ENCODE assay signal across 23 cellular contexts in genomic region chr5:105868038-105868775, GRCh38.
DNase-seq lines count a peak whose midpoint lies in the region; ATAC-seq, FAIRE-seq and TF ChIP-seq lines count a peak whose summit lies in the region.
"Had no signal": no experiment of that assay in that cellular context is flagged by ENCODE, and none has a peak within 500 bp of the region (broad histone marks: within the 10 kb centered on the region; RNA-seq: fewer than 3 reads in every experiment).

No MANE protein-coding gene starts in this region.

- no peak overlapping the region for H2AFZ ChIP-seq in K562 (ENCODE audit: low read depth, low read length)

- H3K4me3 ChIP-seq in K562, result no peak overlapping the region
- H3K4me3 ChIP-seq: adrenal gland, psoas muscle, SK-N-MC had no signal

- H3K36me3 Mint-ChIP-seq in natural killer cell treated with Interleukin-12 subunit alpha and Interleukin-12 subunit beta and Interleukin-15 and Interleukin-18, amount 100 ng/mL, for 72 hours, result peaks cover 5% of the 10 kb centered on the region

- H3K4me1 ChIP-seq in K562 (replicated peaks in 1 of 2; ENCODE audit: control insufficient read depth in 2 of 2, insufficient read depth in 2 of 2, low read length in 2 of 2), result no peaks in the 10 kb centered on the region
- H3K4me1 ChIP-seq: adrenal gland, BE2C, psoas muscle had no signal

- H3K9me1 ChIP-seq in K562 (ENCODE audit: control insufficient read depth, insufficient read depth, low read length), result no peaks in the 10 kb centered on the region

- H4K20me1 ChIP-seq in K562 (replicated peaks; ENCODE audit: control insufficient read depth, insufficient read depth, low read length), result no peaks in the 10 kb centered on the region

- in situ Hi-C loops in K562 (cut with MboI), result no loop called here

- no peaks in the 10 kb centered on the region for H3K27me3 Mint-ChIP-seq in natural killer cell treated with Interleukin-12 subunit alpha and Interleukin-12 subunit beta and Interleukin-15 and Interleukin-18, amount 100 ng/mL, for 72 hours
- H3K27me3 Mint-ChIP-seq: activated CD4-positive, alpha-beta T cell treated with anti-CD3 and anti-CD28 coated beads for 36 hours had no signal

- ATAC-seq in K562 (0 out of 3 replicates have a peak, but pooled peaks have one; percentile 28), GM19463 (IDR thresholded peaks at IDR 0.05; ENCODE audit: unreplicated experiment) (no peak), GM18858 (IDR thresholded peaks at IDR 0.05; ENCODE audit: unreplicated experiment) (no peak)
- no peak for ATAC-seq in natural killer cell treated with Interleukin-12 subunit alpha and Interleukin-12 subunit beta and Interleukin-15 and Interleukin-18, amount 100 ng/mL, for 72 hours
- ATAC-seq: activated CD4-positive, alpha-beta T cell treated with anti-CD3 and anti-CD28 coated beads for 36 hours; PC-3; psoas muscle had no signal

- no peak for TF ChIP-seq EP300 in K562 (IDR thresholded peaks at IDR 0.05; ENCODE audit: low read length)

- H3K27ac ChIP-seq in K562 (ENCODE audit: extremely low read depth, low read depth, low read length), result no peak overlapping the region
- H3K27ac ChIP-seq: adrenal gland, psoas muscle, SK-N-MC had no signal

- no TSS peak for BruUV-seq in K562 (replicated peaks; lab: Mats Ljungman, UMichigan)

- POLR2A ChIA-PET in K562 (lab: Yijun Ruan, JAX), result no interaction called here

- DNase-seq in DMS 273 (lab: John Stamatoyannopoulos, UW; ENCODE audit: unreplicated experiment), result peak; percentile 85
- DNase-seq in NCI-H2029 (lab: John Stamatoyannopoulos, UW), result peak; percentile 6
- DNase-seq in K562 (ENCODE audit: extremely low read depth in 1 of 4, low spot score in 3 of 4), result no peak
- peak; percentile 4 for DNase-seq in iris pigment epithelial cell (ENCODE audit: low read depth)
- DNase-seq in natural killer cell treated with Interleukin-12 subunit alpha and Interleukin-12 subunit beta and Interleukin-15 and Interleukin-18, amount 100 ng/mL, for 72 hours (ENCODE audit: low spot score), result no peak
- DNase-seq: activated CD4-positive, alpha-beta T cell treated with anti-CD3 and anti-CD28 coated beads for 36 hours; activated effector memory CD4-positive, alpha-beta T cell treated with anti-CD3 and anti-CD28 coated beads, Interleukin-2, amount 50 U/mL, for 16 hours; adrenal gland; BE2C; effector memory CD4-positive, alpha-beta T cell; GF-D8; hypothalamus; Karpas-422; NCI-H1417; NCI-H345; nephron progenitor cell; PC-3; psoas muscle had no signal

- H3K27me3 ChIP-seq in K562 (ENCODE audit: control insufficient read depth in 2 of 2, insufficient read depth in 2 of 2, low read length in 2 of 2), result no peaks in the 10 kb centered on the region
- H3K27me3 ChIP-seq: adrenal gland, BE2C had no signal

- H3K4me2 ChIP-seq in K562 (ENCODE audit: insufficient read depth, low read length), result no peak overlapping the region

- TF ChIP-seq POLR2A in K562 (conservative IDR thresholded peaks at IDR 0.05), result no peak

- H3K4me1 Mint-ChIP-seq in natural killer cell treated with Interleukin-12 subunit alpha and Interleukin-12 subunit beta and Interleukin-15 and Interleukin-18, amount 100 ng/mL, for 72 hours (ENCODE audit: low read depth in 2 of 2), result no peaks in the 10 kb centered on the region
- H3K4me1 Mint-ChIP-seq: activated CD4-positive, alpha-beta T cell treated with anti-CD3 and anti-CD28 coated beads for 36 hours; nephron progenitor cell had no signal

- TF ChIP-seq CTCF in K562 (IDR thresholded peaks at IDR 0.05 in 2 of 3, conservative IDR thresholded peaks at IDR 0.05 in 1 of 3; ENCODE audit: insufficient read depth in 2 of 3, low read depth in 1 of 3, low read length in 3 of 3), result no peak

- FAIRE-seq in K562 (lab: Jason Lieb, UNC), result no peak
- FAIRE-seq: D721Med, GM12892 had no signal

- H3K9me3 Mint-ChIP-seq in natural killer cell treated with Interleukin-12 subunit alpha and Interleukin-12 subunit beta and Interleukin-15 and Interleukin-18, amount 100 ng/mL, for 72 hours, result peaks cover 21% of the 10 kb centered on the region

- H3K27ac Mint-ChIP-seq in natural killer cell treated with Interleukin-12 subunit alpha and Interleukin-12 subunit beta and Interleukin-15 and Interleukin-18, amount 100 ng/mL, for 72 hours, result no peak overlapping the region
- H3K27ac Mint-ChIP-seq: activated CD4-positive, alpha-beta T cell treated with anti-CD3 and anti-CD28 coated beads for 36 hours; nephron progenitor cell had no signal

- H3K9ac ChIP-seq in K562 (ENCODE audit: insufficient read depth in 1 of 2, low read depth in 2 of 2, low read length in 2 of 2), result no peak overlapping the region

- no peak overlapping the region for H3K4me3 Mint-ChIP-seq in natural killer cell treated with Interleukin-12 subunit alpha and Interleukin-12 subunit beta and Interleukin-15 and Interleukin-18, amount 100 ng/mL, for 72 hours
- H3K4me3 Mint-ChIP-seq: activated CD4-positive, alpha-beta T cell treated with anti-CD3 and anti-CD28 coated beads for 36 hours; nephron progenitor cell had no signal

- no peaks in the 10 kb centered on the region for H3K79me2 ChIP-seq in K562 (ENCODE audit: control insufficient read depth, insufficient read depth, low read length)

- H3K36me3 ChIP-seq in K562 (ENCODE audit: control insufficient read depth, insufficient read depth, low read length), result no peaks in the 10 kb centered on the region
- H3K36me3 ChIP-seq: adrenal gland, BE2C had no signal

- no peak for TF ChIP-seq RAD21 in K562 (CRISPR knock-in tag; conservative IDR thresholded peaks at IDR 0.05 in 1 of 2, IDR thresholded peaks at IDR 0.05 in 1 of 2)

- H3K9me3 ChIP-seq in K562 (replicated peaks; ENCODE audit: control insufficient read depth, insufficient read depth, low read depth, low read length), result no peaks in the 10 kb centered on the region; the same call in 1 of the 2 replicates
- H3K9me3 ChIP-seq: BE2C had no signal

- CTCF ChIA-PET in K562 (lab: Yijun Ruan, JAX; ENCODE audit: low intra/inter-chr PET ratio), result no interaction called here

- intact Hi-C loops in K562 (cut with micrococcal nuclease), result no loop called here

- 0% methylated on average over 1 of the region's 1 CpG for WGBS in K562 (ENCODE audit: insufficient coverage, low coverage, missing lambda C conversion rate)

TF ChIP-seq in K562, 482 proteins besides CTCF, POLR2A, EP300 and RAD21:
- TF ChIP-seq, protein P1, sequence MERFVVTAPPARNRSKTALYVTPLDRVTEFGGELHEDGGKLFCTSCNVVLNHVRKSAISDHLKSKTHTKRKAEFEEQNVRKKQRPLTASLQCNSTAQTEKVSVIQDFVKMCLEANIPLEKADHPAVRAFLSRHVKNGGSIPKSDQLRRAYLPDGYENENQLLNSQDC (CRISPR knock-in tag; IDR thresholded peaks at IDR 0.05), result no peak
- no peak for TF ChIP-seq ZBTB5 (IDR thresholded peaks at IDR 0.05)

Comparison
In these comparisons a context has a peak if more than half of its experiments do, and no peak if none do; other contexts are left out.
1. DNase-seq: peak in DMS 273 (single experiment), NCI-H2029 (single experiment) and iris pigment epithelial cell (single experiment); none in K562 (0 of 4) and natural killer cell treated with Interleukin-12 subunit alpha and Interleukin-12 subunit beta and Interleukin-15 and Interleukin-18, amount 100 ng/mL, for 72 hours (single experiment).